ENCODE assay signal across 13 cellular contexts in the genomic region with DNA sequence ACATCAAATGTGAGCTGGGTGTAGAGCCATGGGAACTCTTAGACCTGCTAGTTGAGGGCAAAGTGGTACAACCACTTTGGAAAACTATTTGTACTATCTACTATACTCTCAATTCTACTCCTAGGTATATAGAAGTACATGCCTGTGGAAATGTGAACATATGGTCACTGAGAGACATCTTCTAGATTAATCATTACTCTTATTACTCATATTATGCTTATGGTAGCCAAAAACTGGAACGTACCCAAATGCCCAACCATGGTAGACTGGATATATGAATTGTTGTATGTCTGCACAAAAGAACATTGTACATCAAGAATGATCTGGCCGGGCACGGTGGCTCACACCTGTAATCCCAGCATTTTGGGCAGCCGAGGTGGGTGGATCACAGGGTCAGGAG. TPM values are rescaled to one million over a fixed set of nuclear protein-coding genes. Genes with fewer than 3 reads are reported as not detected.
DNase-seq lines count a peak whose midpoint lies in the region; ATAC-seq and TF ChIP-seq lines count a peak whose summit lies in the region.
"Had no signal": no experiment of that assay in that cellular context is flagged by ENCODE, and none has a peak within 500 bp of the region (broad histone marks: within the 10 kb centered on the region; RNA-seq: fewer than 3 reads in every experiment).

No MANE protein-coding gene starts in this region.

- H3K4me1 Mint-ChIP-seq in activated T-cell treated with anti-CD3 and anti-CD28 coated beads, Interleukin-2, amount 50 U/mL, for 24 hours (ENCODE audit: low read depth) = peaks cover 35% of the 10 kb centered on the region
- H3K4me1 Mint-ChIP-seq in endodermal cell = peaks cover 4% of the 10 kb centered on the region

- H3K9me2 ChIP-seq in PC-9 (ENCODE audit: insufficient read depth) = no peaks in the 10 kb centered on the region

- BruUV-seq in PC-9 (replicated peaks; lab: Mats Ljungman, UMichigan) = no TSS peak

- H3K9me3 Mint-ChIP-seq in activated T-cell treated with anti-CD3 and anti-CD28 coated beads, Interleukin-2, amount 50 U/mL, for 24 hours = no peaks in the 10 kb centered on the region
- H3K9me3 Mint-ChIP-seq in endodermal cell = no peaks in the 10 kb centered on the region

- H3K27me3 ChIP-seq in PC-9 (ENCODE audit: insufficient read depth, low read depth) (no peaks in the 10 kb centered on the region), endodermal cell (ENCODE audit: control insufficient read depth, insufficient read depth, low read length, poor library complexity, severe bottlenecking) (no peaks in the 10 kb centered on the region)
- H3K27me3 ChIP-seq: right atrium auricular region, tibial artery had no signal

- DNase-seq in activated T-cell treated with anti-CD3 and anti-CD28 coated beads, Interleukin-2, amount 50 U/mL, for 24 hours = no peak
- DNase-seq in activated T-cell treated with anti-CD3 and anti-CD28 coated beads, Interleukin-2, amount 50 U/mL, for 48 hours = no peak
- no peak for DNase-seq in PC-9
- no peak for DNase-seq in endodermal cell
- peak; percentile 16 for DNase-seq in renal cortical epithelial cell (ENCODE audit: low read depth)
- no peak for DNase-seq in stimulated activated CD4-positive, alpha-beta T cell treated with anti-CD3 and anti-CD28 coated beads, Interleukin-4, amount 100 ng/mL, for 4 hours
- DNase-seq in putamen (ENCODE audit: low spot score) = no peak
- DNase-seq: caudate nucleus, NCI-H2171 treated with DMSO at 0.1 percent for 48 hours, OCI-M1, tibial artery had no signal

- TF ChIP-seq CTCF in PC-9 (conservative IDR thresholded peaks at IDR 0.05) (no peak), endodermal cell (conservative IDR thresholded peaks at IDR 0.05) (no peak)

- H3K36me3 Mint-ChIP-seq in activated T-cell treated with anti-CD3 and anti-CD28 coated beads, Interleukin-2, amount 50 U/mL, for 24 hours (ENCODE audit: low read depth) = peaks cover 61% of the 10 kb centered on the region
- H3K36me3 Mint-ChIP-seq in endodermal cell (ENCODE audit: low read depth) = peaks cover 44% of the 10 kb centered on the region

- ATAC-seq in GM19397 (IDR thresholded peaks at IDR 0.05; ENCODE audit: unreplicated experiment) = no peak

- peak overlapping the region; percentile 85 for H3K4me3 Mint-ChIP-seq in activated T-cell treated with anti-CD3 and anti-CD28 coated beads, Interleukin-2, amount 50 U/mL, for 24 hours
- H3K4me3 Mint-ChIP-seq in endodermal cell = peak overlapping the region; percentile 78

- H3K4me3 ChIP-seq in PC-9 = no peak overlapping the region
- H3K4me3 ChIP-seq in endodermal cell (ENCODE audit: low read length) = no peak overlapping the region
- H3K4me3 ChIP-seq: right atrium auricular region, tibial artery had no signal

- H2AFZ ChIP-seq in PC-9 = no peak overlapping the region

- POLR2A ChIA-PET in PC-9 (lab: Charles Lee; ENCODE audit: unreplicated experiment) = interaction anchor here (0.6 kb wide), 1 partner anchor 272 kb away, joined by 9 read pairs; no protein-coding TSS in a partner anchor

- peaks cover 8% of the 10 kb centered on the region; the same call in 1 of the 2 replicates for H3F3A ChIP-seq in PC-9 (ENCODE audit: insufficient read depth, low read depth)

- H3K4me2 ChIP-seq in PC-9 = 0 out of 2 replicates have a peak overlapping the region, but pooled peaks have one; percentile 88

- H3K4me1 ChIP-seq in PC-9 (replicated peaks; ENCODE audit: insufficient read depth) (no peaks in the 10 kb centered on the region; the same call in 1 of the 2 replicates), endodermal cell (ENCODE audit: control insufficient read depth, insufficient read depth, low read length) (no peaks in the 10 kb centered on the region)

- H3K79me2 ChIP-seq in PC-9 (ENCODE audit: low read depth) = peaks cover 69% of the 10 kb centered on the region

- H3K27me3 Mint-ChIP-seq in activated T-cell treated with anti-CD3 and anti-CD28 coated beads, Interleukin-2, amount 50 U/mL, for 24 hours = no peaks in the 10 kb centered on the region
- H3K27me3 Mint-ChIP-seq in endodermal cell (ENCODE audit: insufficient read depth) = peaks cover 9% of the 10 kb centered on the region

- CTCF ChIA-PET in PC-9 (lab: Charles Lee) = no interaction called here

- H3K36me3 ChIP-seq in PC-9 (ENCODE audit: low read depth) (no peaks in the 10 kb centered on the region), endodermal cell (ENCODE audit: control insufficient read depth, insufficient read depth, low read length) (peaks cover 45% of the 10 kb centered on the region)

- intact Hi-C loops in PC-9 (cut with micrococcal nuclease; ENCODE audit: unreplicated experiment) = loop anchor here (10.0 kb wide), 1 partner anchor 69 kb away; a partner anchor contains a TSS

- H3K9ac ChIP-seq in endodermal cell (ENCODE audit: extremely low read depth, low read length, poor library complexity, severe bottlenecking) = no peak overlapping the region

- H3K27ac Mint-ChIP-seq in activated T-cell treated with anti-CD3 and anti-CD28 coated beads, Interleukin-2, amount 50 U/mL, for 24 hours = no peak overlapping the region
- H3K27ac Mint-ChIP-seq in endodermal cell = no peak overlapping the region

- 97 to 98% methylated on average over 3 to 4 of the region's 4 CpGs for WGBS in endodermal cell (ENCODE audit: insufficient coverage in 1 of 2, insufficient read length in 1 of 2), 2 experiments

- H3K9me3 ChIP-seq in PC-9 (ENCODE audit: insufficient read depth, low read depth) (no peaks in the 10 kb centered on the region), endodermal cell (ENCODE audit: control insufficient read depth, low read length) (no peaks in the 10 kb centered on the region)
- H3K9me3 ChIP-seq: right atrium auricular region, tibial artery had no signal

- H3K27ac ChIP-seq in PC-9 (no peak overlapping the region), endodermal cell (ENCODE audit: low read depth, low read length) (no peak overlapping the region)
- H3K27ac ChIP-seq: right atrium auricular region, tibial artery had no signal

- H4K20me1 ChIP-seq in PC-9 (ENCODE audit: insufficient read depth) = peaks cover 45% of the 10 kb centered on the region

RNA-seq across cellular contexts. Expression of a gene that starts 2.7 kb away (rescaled TPM):
- total RNA-seq in PC-9 (2021) = 65.1 and 84.9 TPM in 2 replicates
- total RNA-seq in endodermal cell = 10 to 100 TPM; 75.3 to 79.1 TPM
- polyA plus RNA-seq in endodermal cell (2013, experiment 1 of 2) = 79.0 TPM
- 79.4 TPM for polyA plus RNA-seq in endodermal cell (2013, experiment 2 of 2)
- total RNA-seq in renal cortical epithelial cell = 88.6 and 98.6 TPM in 2 replicates

RNA-seq across cellular contexts. Expression of a gene that starts 53.0 kb away (rescaled TPM):
- total RNA-seq in PC-9 (2021) (7.9 and 11.0 TPM in 2 replicates), endodermal cell (1 to 10 TPM; 1.2 to 4.6 TPM), renal cortical epithelial cell (11.1 and 31.5 TPM in 2 replicates)
- polyA plus RNA-seq in endodermal cell (2013, experiment 1 of 2) = 7.2 TPM
- 5.1 TPM for polyA plus RNA-seq in endodermal cell (2013, experiment 2 of 2)
